In the genomic region with DNA sequence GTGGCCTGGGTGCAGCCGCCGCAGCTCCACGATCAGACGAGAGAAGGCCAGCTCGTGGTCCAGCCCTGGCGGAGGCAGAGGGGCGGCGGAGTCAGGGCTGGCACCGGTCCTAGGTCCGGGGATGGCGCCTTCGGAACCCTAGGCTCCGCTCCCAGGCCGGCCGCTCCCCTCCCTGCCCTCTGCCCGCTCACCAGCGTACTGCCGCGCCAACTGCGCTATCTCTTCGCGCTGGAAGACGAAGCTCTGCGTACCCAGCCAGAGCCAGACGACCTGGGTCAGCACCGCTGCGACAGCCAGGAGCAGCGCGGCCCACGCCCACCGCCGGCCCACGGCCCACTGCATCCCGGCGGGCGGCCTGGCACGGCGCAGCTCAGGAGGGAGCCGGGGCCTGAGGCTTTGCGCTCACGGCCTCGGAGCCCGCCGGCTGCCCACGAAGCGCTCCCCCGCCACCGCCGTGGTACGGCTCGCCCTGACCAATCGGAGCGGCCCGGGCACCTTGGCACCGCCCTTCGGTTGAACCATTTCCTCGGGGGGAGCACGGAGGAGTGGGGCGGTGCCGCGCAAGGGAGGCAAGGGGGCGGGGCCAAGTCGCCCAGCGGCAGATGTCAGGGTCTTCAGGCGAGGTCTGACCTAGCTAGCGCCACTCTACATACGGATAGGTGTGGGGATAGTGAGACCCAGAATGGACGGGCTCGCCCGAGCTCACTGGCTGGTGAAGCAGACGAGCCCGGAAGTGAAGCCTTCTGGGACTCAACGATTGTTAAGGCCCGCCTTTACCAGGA, we compare ENCODE assay signal across 8 cellular contexts. TPM values are rescaled to one million over a fixed set of nuclear protein-coding genes. Genes with fewer than 3 reads are reported as not detected.
DNase-seq lines count a peak whose midpoint lies in the region; ATAC-seq, FAIRE-seq and TF ChIP-seq lines count a peak whose summit lies in the region.

A gene (minus strand): TSS at position 432 of the 782 bp plus-strand sequence. CDS start 90 bp downstream, at position 342.

- H3K4me3 ChIP-seq in adrenal gland (peak within 1 kb of the TSS in 3 of 4 donors; percentile 60 to 92 (median 88)), heart left ventricle (peak within 1 kb of the TSS; percentile 39 to 83 (median 74)), transverse colon (peak within 1 kb of the TSS; percentile 44 to 65 (median 59))

- peak; percentile 82 for TF ChIP-seq POLR2A in GM12892 (IDR thresholded peaks at IDR 0.05; ENCODE audit: low read depth, low read length)
- peak; percentile 64 to 86 for TF ChIP-seq POLR2A in adrenal gland (IDR thresholded peaks at IDR 0.05)
- peak in 1 of 2 donors; percentile 86 for TF ChIP-seq POLR2A in heart left ventricle (IDR thresholded peaks at IDR 0.05)
- TF ChIP-seq POLR2A in transverse colon (IDR thresholded peaks at IDR 0.05): peak; percentile 75

- WGBS in adrenal gland, 4 donors: 0 to 1% (median 0%) methylated on average over 12 to 74 of the region's 74 CpGs; no CpG with 5 or more reads in 1 of the 4 donors
- 0 to 1% (median 0%) methylated on average over 1 to 74 of the region's 74 CpGs for WGBS in heart left ventricle, 4 donors
- 0% methylated on average over 45 of the region's 74 CpGs; no CpG with 5 or more reads in 1 of the 2 donors for WGBS in transverse colon (ENCODE audit: low coverage in 1 of 2), 2 donors

- TF ChIP-seq CTCF in adrenal gland (IDR thresholded peaks at IDR 0.05): peak in 2 of 6 experiments; percentile 3 to 15
- peak in 2 of 12 donors; percentile 12 to 13 for TF ChIP-seq CTCF in heart left ventricle (IDR thresholded peaks at IDR 0.05)
- TF ChIP-seq CTCF in transverse colon (IDR thresholded peaks at IDR 0.05): peak in 2 of 5 experiments; percentile 14 to 35

- H3K4me1 ChIP-seq in adrenal gland (replicated peaks in 1 of 2) (peaks cover 19 to 26% of the 10 kb centered on the region in 2 donors), heart left ventricle (peaks cover 0 to 27% (median 19%) of the 10 kb centered on the region in 12 donors), transverse colon (peaks cover 7 to 29% (median 16%) of the 10 kb centered on the region in 4 donors)

- peak; percentile 91 for DNase-seq in GM12892 (ENCODE audit: insufficient read length)
- peak; percentile 96 for DNase-seq in NCI-H146 (lab: John Stamatoyannopoulos, UW)
- peak; percentile 84 to 92 (median 89) for DNase-seq in T-helper 1 cell
- peak; percentile 93 to 96 (median 94) for DNase-seq in adrenal gland
- DNase-seq in heart left ventricle: peak; percentile 94 to 98 (median 96)
- peak; percentile 93 for DNase-seq in pons (ENCODE audit: low spot score)
- peak; percentile 95 for DNase-seq in transverse colon

- intact Hi-C loops in adrenal gland (cut with DNase I) (no loop called here), heart left ventricle (cut with DNase I) (no loop called here), transverse colon (cut with DNase I; ENCODE audit: low total_unique reads) (no loop called here)

- peaks cover 0 to 6% of the 10 kb centered on the region in 2 donors for H3K36me3 ChIP-seq in adrenal gland (replicated peaks in 1 of 2)
- H3K36me3 ChIP-seq in heart left ventricle: peaks cover 0 to 8% (median 0%) of the 10 kb centered on the region in 9 donors
- no peaks in the 10 kb centered on the region for H3K36me3 ChIP-seq in transverse colon

- peak within 1 kb of the TSS; percentile 52 to 89 (median 71) for H3K27ac ChIP-seq in adrenal gland
- H3K27ac ChIP-seq in heart left ventricle: peak within 1 kb of the TSS; percentile 41 to 93 (median 86)
- H3K27ac ChIP-seq in transverse colon: peak within 1 kb of the TSS; percentile 84 to 89 (median 86)

- ATAC-seq in HG02840 (IDR thresholded peaks at IDR 0.05; ENCODE audit: low FRiP score, unreplicated experiment) (peak; percentile 86), heart left ventricle (peak; percentile 91 to 97 (median 97))

- no peak for TF ChIP-seq EP300 in transverse colon (IDR thresholded peaks at IDR 0.05; ENCODE audit: low read depth)

- no peaks in the 10 kb centered on the region for H3K9me3 ChIP-seq in adrenal gland (replicated peaks in 1 of 3)
- no peaks in the 10 kb centered on the region for H3K9me3 ChIP-seq in heart left ventricle
- no peaks in the 10 kb centered on the region for H3K9me3 ChIP-seq in transverse colon

- H3K27me3 ChIP-seq in adrenal gland (no peaks in the 10 kb centered on the region), heart left ventricle (no peaks in the 10 kb centered on the region), transverse colon (no peaks in the 10 kb centered on the region)

- peak; percentile 96 for FAIRE-seq in GM12892 (lab: Jason Lieb, UNC)

- in situ Hi-C loops in transverse colon (cut with MboI; ENCODE audit: low pct_ligation_motif_present in 1 of 4, low pct_unique_long_range_greater_than_20kb in 1 of 4, low sequenced_read_pairs in 3 of 4): no loop called here

RNA-seq across cellular contexts. Expression of the gene that starts here (rescaled TPM):
- polyA plus RNA-seq in GM12892 (2012; ENCODE audit: missing spikeins): 28.8 TPM
- 100 to 1,000 TPM in 4 of 8 donors, 10 to 100 TPM in 4; 64.6 to 158 (median 99.9) TPM for total RNA-seq in adrenal gland
- polyA plus RNA-seq in adrenal gland: 10 to 100 TPM; 34.6 to 96.3 (median 65.9) TPM
- total RNA-seq in heart left ventricle: 10 to 100 TPM; 17.0 to 40.8 (median 24.9) TPM
- polyA plus RNA-seq in heart left ventricle: 10 to 100 TPM; 21.1 to 55.3 TPM
- total RNA-seq in transverse colon: 100 to 1,000 TPM in 1 of 4 donors, 10 to 100 TPM in 3; 45.6 to 102 (median 62.6) TPM

Comparison
In these comparisons a context has a peak if more than half of its experiments do, and no peak if none do; other contexts are left out.
1. Peak in every context shown above with its lines: DNase-seq, ATAC-seq, H3K4me3 ChIP-seq and H3K27ac ChIP-seq.